1 cellular context compared by ENCODE assay signal in genomic region chr17:77374170-77374936, GRCh38.
TF ChIP-seq lines count a peak whose summit lies in the region.

No MANE protein-coding gene starts in this region.

TF ChIP-seq in HepG2, 621 proteins besides CTCF, POLR2A, EP300 and RAD21 (continued from another document and continues in another):
- TF ChIP-seq MLXIP (CRISPR knock-in tag; IDR thresholded peaks at IDR 0.05; ENCODE audit: borderline replicate concordance) (no peak), RELA (CRISPR knock-in tag; IDR thresholded peaks at IDR 0.05) (peak; percentile 60; the same call in 1 of the 2 replicates), ZNF75D (CRISPR knock-in tag; IDR thresholded peaks at IDR 0.05; ENCODE audit: borderline replicate concordance) (no peak), AKAP8 (CRISPR knock-in tag; IDR thresholded peaks at IDR 0.05) (peak; percentile 70), HNF1B (CRISPR knock-in tag; IDR thresholded peaks at IDR 0.05) (peak; percentile 91), KDM5B (CRISPR knock-in tag; IDR thresholded peaks at IDR 0.05; ENCODE audit: borderline replicate concordance) (peak; percentile 15; the same call in 1 of the 2 replicates), MNT (IDR thresholded peaks at IDR 0.05) (0 out of 2 replicates have a peak, but pooled peaks have one; percentile 44), CEBPB (IDR thresholded peaks at IDR 0.05; ENCODE audit: borderline replicate concordance, low read depth, low read length) (no peak), ZBTB20 (CRISPR knock-in tag; IDR thresholded peaks at IDR 0.05; ENCODE audit: borderline replicate concordance, low read depth) (no peak; the same call in 1 of the 2 replicates), ZNF556 (CRISPR knock-in tag; IDR thresholded peaks at IDR 0.05; ENCODE audit: borderline replicate concordance) (peak; percentile 86; the same call in 1 of the 2 replicates), ZNF205 (CRISPR knock-in tag; IDR thresholded peaks at IDR 0.05) (0 out of 2 replicates have a peak, but pooled peaks have one; percentile 58), ZNF792 (CRISPR knock-in tag; IDR thresholded peaks at IDR 0.05) (peak; percentile 62; the same call in 1 of the 2 replicates), ZNF263 (CRISPR knock-in tag; IDR thresholded peaks at IDR 0.05) (0 out of 2 replicates have a peak, but pooled peaks have one; percentile 26), GTF3A (CRISPR knock-in tag; conservative IDR thresholded peaks at IDR 0.05) (peak; percentile 95; the same call in 1 of the 2 replicates), HOXA9 (CRISPR knock-in tag; IDR thresholded peaks at IDR 0.05; ENCODE audit: borderline replicate concordance) (peak; percentile 3; the same call in 1 of the 2 replicates), HOMEZ (CRISPR knock-in tag; IDR thresholded peaks at IDR 0.05; ENCODE audit: low read depth) (no peak; the same call in 1 of the 2 replicates), ZNF101 (CRISPR knock-in tag; IDR thresholded peaks at IDR 0.05; ENCODE audit: borderline replicate concordance, low read depth) (no peak), ZNF790 (CRISPR knock-in tag; IDR thresholded peaks at IDR 0.05; ENCODE audit: borderline replicate concordance) (no peak), DPF2 (CRISPR knock-in tag; IDR thresholded peaks at IDR 0.05; ENCODE audit: borderline replicate concordance, low read depth) (no peak; the same call in 1 of the 2 replicates), NCOA1 (CRISPR knock-in tag; IDR thresholded peaks at IDR 0.05) (peak; percentile 23; the same call in 1 of the 2 replicates), ZNF280D (CRISPR knock-in tag; IDR thresholded peaks at IDR 0.05) (peak; percentile 35; the same call in 1 of the 2 replicates), DR1 (CRISPR knock-in tag; IDR thresholded peaks at IDR 0.05) (peak; percentile 65), RBAK (CRISPR knock-in tag; IDR thresholded peaks at IDR 0.05) (no peak), HMGXB4 (CRISPR knock-in tag; IDR thresholded peaks at IDR 0.05; ENCODE audit: borderline replicate concordance in 1 of 2, low read depth in 1 of 2) (peak; percentile 85 to 88), JUN (CRISPR knock-in tag; IDR thresholded peaks at IDR 0.05) (0 out of 2 replicates have a peak, but pooled peaks have one; percentile 5), ZNF451 (CRISPR knock-in tag; IDR thresholded peaks at IDR 0.05) (peak; percentile 85), TEF (CRISPR knock-in tag; IDR thresholded peaks at IDR 0.05) (no peak; the same call in 1 of the 2 replicates), NR2F6 (IDR thresholded peaks at IDR 0.05) (no peak), NR2F6 (CRISPR knock-in tag; IDR thresholded peaks at IDR 0.05) (peak; percentile 69), GZF1 (CRISPR knock-in tag; IDR thresholded peaks at IDR 0.05) (no peak), KIAA2018 (CRISPR knock-in tag; IDR thresholded peaks at IDR 0.05; ENCODE audit: borderline replicate concordance) (no peak), FOXM1 (CRISPR knock-in tag; IDR thresholded peaks at IDR 0.05) (no peak), ZNF24 (IDR thresholded peaks at IDR 0.05) (no peak), ZNF670 (CRISPR knock-in tag; IDR thresholded peaks at IDR 0.05; ENCODE audit: borderline replicate concordance) (no peak)
